In genomic region chr7:2138146-2138765, GRCh38 we compare ENCODE assay signal across 9 cellular contexts.
DNase-seq lines count a peak whose midpoint lies in the region; ATAC-seq and TF ChIP-seq lines count a peak whose summit lies in the region.
"Had no signal": no experiment of that assay in that cellular context is flagged by ENCODE, and none has a peak within 500 bp of the region (broad histone marks: within the 10 kb centered on the region; RNA-seq: fewer than 3 reads in every experiment).

No MANE protein-coding gene starts in this region.

- ATAC-seq in CD4-positive, alpha-beta T cell (ENCODE audit: poor library complexity): peak; percentile 94
- peak; percentile 59 for ATAC-seq in GM21825 (IDR thresholded peaks at IDR 0.05; ENCODE audit: unreplicated experiment)
- ATAC-seq in HG03442 (IDR thresholded peaks at IDR 0.05; ENCODE audit: unreplicated experiment): no peak
- ATAC-seq in HG02759 (IDR thresholded peaks at IDR 0.05; ENCODE audit: unreplicated experiment): no peak

- no peaks in the 10 kb centered on the region for H3K27me3 Mint-ChIP-seq in CD4-positive, alpha-beta T cell
- peaks cover 4% of the 10 kb centered on the region for H3K27me3 Mint-ChIP-seq in nephron progenitor cell (ENCODE audit: low read depth, poor library complexity)

- peak overlapping the region; percentile 84 for H3K27ac Mint-ChIP-seq in CD4-positive, alpha-beta T cell
- peak overlapping the region; percentile 51 for H3K27ac Mint-ChIP-seq in nephron progenitor cell
- H3K27ac Mint-ChIP-seq: T-helper 1 cell treated with Interleukin-12 subunit alpha and Interleukin-12 subunit beta and Interleukin-4 antibody, amounts not matched to agents 30 μg/mL and 1 μg/mL, for 36 hours had no signal

- CTCF ChIA-PET in CD4-positive, alpha-beta T cell (lab: Charles Lee): no interaction called here

- in situ Hi-C loops in ACHN (cut with HindIII; ENCODE audit: low pct_ligation_motif_present, low pct_unique_long_range_greater_than_20kb, low sequenced_read_pairs): no loop called here

- H3K9me3 ChIP-seq in CD4-positive, alpha-beta T cell (ENCODE audit: control insufficient read depth, low read length): no peaks in the 10 kb centered on the region

- H3K4me3 Mint-ChIP-seq in CD4-positive, alpha-beta T cell: peak overlapping the region; percentile 60
- H3K4me3 Mint-ChIP-seq in nephron progenitor cell: no peak overlapping the region
- H3K4me3 Mint-ChIP-seq: T-helper 1 cell treated with Interleukin-12 subunit alpha and Interleukin-12 subunit beta and Interleukin-4 antibody, amounts not matched to agents 30 μg/mL and 1 μg/mL, for 36 hours had no signal

- H3K36me3 Mint-ChIP-seq in CD4-positive, alpha-beta T cell (ENCODE audit: low read depth): peaks cover 8% of the 10 kb centered on the region
- H3K36me3 Mint-ChIP-seq in nephron progenitor cell (ENCODE audit: low read depth): peaks cover 48% of the 10 kb centered on the region

- peak overlapping the region; percentile 14 for H3K27ac ChIP-seq in CD4-positive, alpha-beta T cell (ENCODE audit: low read depth, low read length)

- peak; percentile 36 to 66 (median 48) for DNase-seq in CD4-positive, alpha-beta T cell
- peak; percentile 70 for DNase-seq in activated CD8-positive, alpha-beta memory T cell treated with anti-CD3 and anti-CD28 coated beads, Interleukin-2, amount 50 U/mL, for 48 hours
- DNase-seq in nephron progenitor cell: no peak
- DNase-seq in ACHN: no peak
- no peak for DNase-seq in NCI-H2196 treated with DMSO at 0.1 percent for 48 hours (lab: John Stamatoyannopoulos, UW; ENCODE audit: unreplicated experiment)

- TF ChIP-seq CTCF in CD4-positive, alpha-beta T cell (IDR thresholded peaks at IDR 0.05): no peak
- TF ChIP-seq CTCF in nephron progenitor cell (IDR thresholded peaks at IDR 0.05): no peak

- H3K4me1 Mint-ChIP-seq in CD4-positive, alpha-beta T cell (ENCODE audit: low read depth): peaks cover 13% of the 10 kb centered on the region
- H3K4me1 Mint-ChIP-seq in nephron progenitor cell: peaks cover 27% of the 10 kb centered on the region

- H3K27me3 ChIP-seq in CD4-positive, alpha-beta T cell (ENCODE audit: control insufficient read depth, insufficient read depth, low read length): no peaks in the 10 kb centered on the region

- intact Hi-C loops in CD4-positive, alpha-beta T cell (cut with DNase I, micrococcal nuclease): no loop called here

- POLR2A ChIA-PET in CD4-positive, alpha-beta T cell (lab: Charles Lee): no interaction called here

- no peaks in the 10 kb centered on the region for H3K9me3 Mint-ChIP-seq in CD4-positive, alpha-beta T cell
- no peaks in the 10 kb centered on the region for H3K9me3 Mint-ChIP-seq in nephron progenitor cell
- H3K9me3 Mint-ChIP-seq: T-helper 1 cell treated with Interleukin-12 subunit alpha and Interleukin-12 subunit beta and Interleukin-4 antibody, amounts not matched to agents 30 μg/mL and 1 μg/mL, for 36 hours had no signal

Comparison
In these comparisons a context has a peak if more than half of its experiments do, and no peak if none do; other contexts are left out.
1. ATAC-seq: peak in CD4-positive, alpha-beta T cell (single experiment) and GM21825 (single experiment); none in HG03442 (single experiment) and HG02759 (single experiment).
2. DNase-seq: peak in CD4-positive, alpha-beta T cell (10 of 10) and activated CD8-positive, alpha-beta memory T cell treated with anti-CD3 and anti-CD28 coated beads, Interleukin-2, amount 50 U/mL, for 48 hours (single experiment); none in nephron progenitor cell (single experiment), ACHN (single experiment) and NCI-H2196 treated with DMSO at 0.1 percent for 48 hours (single experiment).